8 cellular contexts compared by ENCODE assay signal in genomic region chr10:59906417-59907202, GRCh38. TPM values are rescaled to one million over a fixed set of nuclear protein-coding genes. Genes with fewer than 3 reads are reported as not detected.
DNase-seq lines count a peak whose midpoint lies in the region; ATAC-seq and TF ChIP-seq lines count a peak whose summit lies in the region.

Gene CCDC6 (minus strand): TSS chr10:59906556. CDS start chr10:59906424, 132 bp downstream.

- BruUV-seq in PC-9 (replicated peaks; lab: Mats Ljungman, UMichigan): no TSS peak

- WGBS in esophagus, 2 donors: 0% methylated on average over 57 to 64 of the region's 64 CpGs

- ATAC-seq in GM21717 (IDR thresholded peaks at IDR 0.05; ENCODE audit: unreplicated experiment): peak; percentile 78

- H2AFZ ChIP-seq in PC-9: peak within 1 kb of the TSS; percentile 85

- H3K27ac Mint-ChIP-seq in activated T-cell treated with anti-CD3 and anti-CD28 coated beads, Interleukin-2, amount 50 U/mL, for 24 hours: peak within 1 kb of the TSS; percentile 99

- peak; percentile 66 for TF ChIP-seq CTCF in PC-9 (conservative IDR thresholded peaks at IDR 0.05)

- H3K27me3 ChIP-seq in PC-9 (ENCODE audit: insufficient read depth, low read depth) (no peaks in the 10 kb centered on the region), esophagus (ENCODE audit: control insufficient read depth in 1 of 2, insufficient read depth in 2 of 2, low read length in 2 of 2) (no peaks in the 10 kb centered on the region)

- peak within 1 kb of the TSS; percentile 94 for H3K4me3 ChIP-seq in PC-9
- H3K4me3 ChIP-seq in esophagus (ENCODE audit: low read depth in 1 of 2, low read length in 2 of 2): peak within 1 kb of the TSS; percentile 93 to 100

- H3K79me2 ChIP-seq in PC-9 (ENCODE audit: low read depth): peaks cover 46% of the 10 kb centered on the region

- no peaks in the 10 kb centered on the region for H3K9me2 ChIP-seq in PC-9 (ENCODE audit: insufficient read depth)

- H3K36me3 ChIP-seq in PC-9 (ENCODE audit: low read depth) (peaks cover 13% of the 10 kb centered on the region; the same call in 1 of the 2 replicates), esophagus (ENCODE audit: control insufficient read depth in 2 of 2, insufficient read depth in 2 of 2, low read length in 1 of 2) (no peaks in the 10 kb centered on the region)

- H3K4me2 ChIP-seq in PC-9: peak within 1 kb of the TSS; percentile 95

- POLR2A ChIA-PET in PC-9 (lab: Charles Lee; ENCODE audit: unreplicated experiment): interaction anchor here (0.6 kb wide), 5 partner anchors 59 to 1734 kb away, joined by 3 to 5 read pairs (median 4); no protein-coding TSS in a partner anchor

- DNase-seq in DMS79 (lab: John Stamatoyannopoulos, UW) (peak; percentile 73), KBM-7 (peak; percentile 97), PC-9 (peak; percentile 84 to 96), myocyte (ENCODE audit: low read depth) (peak; percentile 96)
- DNase-seq in activated T-cell treated with anti-CD3 and anti-CD28 coated beads, Interleukin-2, amount 50 U/mL, for 24 hours: peak; percentile 94
- DNase-seq in stimulated activated CD8-positive, alpha-beta memory T cell treated with anti-CD3 and anti-CD28 coated beads, Interleukin-7, amount 100 ng/mL, for 48 hours (ENCODE audit: extremely low read depth in 1 of 2, low read depth in 1 of 2): peak; percentile 86 to 91

- in situ Hi-C loops in KBM-7 (cut with MboI; ENCODE audit: low pct_unique_long_range_greater_than_20kb, low sequenced_read_pairs): no loop called here

- H3K4me1 ChIP-seq in PC-9 (replicated peaks; ENCODE audit: insufficient read depth) (peaks cover 52% of the 10 kb centered on the region), esophagus (ENCODE audit: control insufficient read depth in 2 of 2, insufficient read depth in 2 of 2, low read length in 1 of 2) (peaks cover 0 to 2% of the 10 kb centered on the region in 2 donors)

- H4K20me1 ChIP-seq in PC-9 (ENCODE audit: insufficient read depth): peaks cover 22% of the 10 kb centered on the region

- no peaks in the 10 kb centered on the region for H3K27me3 Mint-ChIP-seq in activated T-cell treated with anti-CD3 and anti-CD28 coated beads, Interleukin-2, amount 50 U/mL, for 24 hours

- H3K36me3 Mint-ChIP-seq in activated T-cell treated with anti-CD3 and anti-CD28 coated beads, Interleukin-2, amount 50 U/mL, for 24 hours (ENCODE audit: low read depth): peaks cover 42% of the 10 kb centered on the region

- H3K4me1 Mint-ChIP-seq in activated T-cell treated with anti-CD3 and anti-CD28 coated beads, Interleukin-2, amount 50 U/mL, for 24 hours (ENCODE audit: low read depth): peaks cover 64% of the 10 kb centered on the region

- H3K4me3 Mint-ChIP-seq in activated T-cell treated with anti-CD3 and anti-CD28 coated beads, Interleukin-2, amount 50 U/mL, for 24 hours: peak within 1 kb of the TSS; percentile 97

- intact Hi-C loops in PC-9 (cut with micrococcal nuclease; ENCODE audit: unreplicated experiment): loop anchor here (1.0 to 5.0 kb wide), 6 partner anchors 41 to 280 kb away; no protein-coding TSS in a partner anchor

- H3K9me3 ChIP-seq in PC-9 (ENCODE audit: insufficient read depth, low read depth) (no peaks in the 10 kb centered on the region), esophagus (ENCODE audit: control insufficient read depth in 2 of 2, insufficient read depth in 1 of 2, low read depth in 1 of 2, low read length in 1 of 2) (no peaks in the 10 kb centered on the region)

- H3K9me3 Mint-ChIP-seq in activated T-cell treated with anti-CD3 and anti-CD28 coated beads, Interleukin-2, amount 50 U/mL, for 24 hours: no peaks in the 10 kb centered on the region

- H3K27ac ChIP-seq in PC-9 (peak within 1 kb of the TSS; percentile 97), esophagus (ENCODE audit: low read depth in 2 of 2, low read length in 1 of 2) (peak within 1 kb of the TSS; percentile 96)

- CTCF ChIA-PET in PC-9 (lab: Charles Lee): interaction anchor here (0.6 to 3.3 kb wide), 8 partner anchors 8 to 377 kb away, joined by 3 to 15 read pairs (median 5); no protein-coding TSS in a partner anchor

- H3F3A ChIP-seq in PC-9 (ENCODE audit: insufficient read depth, low read depth): peaks cover 26% of the 10 kb centered on the region

RNA-seq across cellular contexts. Expression of gene CCDC6, which starts in this region (rescaled TPM):
- 66.2 and 91.9 TPM in 2 replicates for total RNA-seq in PC-9 (2021)
- 10 to 100 TPM; 23.2 to 25.9 TPM for polyA plus RNA-seq in esophagus
- 19.4 and 19.6 TPM in 2 replicates for total RNA-seq in myocyte
- polyA plus RNA-seq in myocyte (2012): 12.5 TPM

Comparison
In these comparisons a context has a peak if more than half of its experiments do, and no peak if none do; other contexts are left out.
1. Peak in every context shown above with its lines: DNase-seq, ATAC-seq, H3K4me3 ChIP-seq and H3K27ac ChIP-seq.